25 cellular contexts compared by ENCODE assay signal in genomic region chr11:85898456-85898855, GRCh38. TPM values are rescaled to one million over a fixed set of nuclear protein-coding genes. Genes with fewer than 3 reads are reported as not detected.
DNase-seq lines count a peak whose midpoint lies in the region; ATAC-seq, FAIRE-seq and TF ChIP-seq lines count a peak whose summit lies in the region.
"Had no signal": no experiment of that assay in that cellular context is flagged by ENCODE, and none has a peak within 500 bp of the region (broad histone marks: within the 10 kb centered on the region; RNA-seq: fewer than 3 reads in every experiment).

No MANE protein-coding gene starts in this region.

- TF ChIP-seq CTCF in fibroblast of mammary gland (conservative IDR thresholded peaks at IDR 0.05; ENCODE audit: control insufficient read depth, insufficient read depth, low read depth, low read length) (no peak), D721Med (IDR thresholded peaks at IDR 0.05; ENCODE audit: insufficient read depth, missing control alignments) (no peak), Caco-2 (IDR thresholded peaks at IDR 0.05; ENCODE audit: insufficient read depth in 1 of 2, low read depth in 1 of 2, low read length in 1 of 2, severe bottlenecking in 1 of 2, unreplicated experiment in 1 of 2) (no peak)
- no peak for TF ChIP-seq CTCF in CD8-positive, alpha-beta T cell (IDR thresholded peaks at IDR 0.05)

- intact Hi-C loops in CD8-positive, alpha-beta T cell (cut with DNase I, micrococcal nuclease), result no loop called here
- intact Hi-C loops in Caco-2 (cut with micrococcal nuclease; ENCODE audit: unreplicated experiment), result no loop called here

- H3K36me3 ChIP-seq in GM23248 (ENCODE audit: low read depth) (no peaks in the 10 kb centered on the region), Caco-2 (ENCODE audit: control insufficient read depth, insufficient read depth, low read length) (no peaks in the 10 kb centered on the region)
- H3K36me3 ChIP-seq in CD8-positive, alpha-beta T cell (ENCODE audit: insufficient read depth, low read length), result no peaks in the 10 kb centered on the region
- H3K36me3 ChIP-seq: BE2C; BLaER1 treated with 17β-estradiol and CSF1 and Interleukin-3, amounts not matched to agents 10 nM and 100 nM had no signal

- no peak overlapping the region for H3K27ac ChIP-seq in GM23248
- H3K27ac ChIP-seq in CD8-positive, alpha-beta T cell (ENCODE audit: low read depth, low read length), result no peak overlapping the region
- H3K27ac ChIP-seq: A549; BLaER1 treated with 17β-estradiol and CSF1 and Interleukin-3, amounts not matched to agents 10 nM and 100 nM had no signal

- H3K4me1 Mint-ChIP-seq in CD8-positive, alpha-beta T cell (ENCODE audit: low read depth), result no peaks in the 10 kb centered on the region
- peaks cover 11% of the 10 kb centered on the region for H3K4me1 Mint-ChIP-seq in Caco-2 (ENCODE audit: low read depth, unreplicated experiment)

- no peaks in the 10 kb centered on the region for H3F3A ChIP-seq in GM23248 (ENCODE audit: insufficient read depth)

- no peaks in the 10 kb centered on the region for H3K27me3 ChIP-seq in GM23248 (replicated peaks; ENCODE audit: insufficient read depth)
- H3K27me3 ChIP-seq in CD8-positive, alpha-beta T cell (ENCODE audit: insufficient read depth, low read length), result no peaks in the 10 kb centered on the region
- no peaks in the 10 kb centered on the region for H3K27me3 ChIP-seq in Caco-2 (replicated peaks; ENCODE audit: control insufficient read depth, insufficient read depth, low read length)
- H3K27me3 ChIP-seq: BE2C; BLaER1 treated with 17β-estradiol and CSF1 and Interleukin-3, amounts not matched to agents 10 nM and 100 nM had no signal

- POLR2A ChIA-PET in CD8-positive, alpha-beta T cell (lab: Charles Lee), result no interaction called here
- POLR2A ChIA-PET in Caco-2 (lab: Charles Lee), result no interaction called here

- H3K36me3 Mint-ChIP-seq in CD8-positive, alpha-beta T cell, result no peaks in the 10 kb centered on the region
- H3K36me3 Mint-ChIP-seq in Caco-2 (ENCODE audit: insufficient read depth, unreplicated experiment), result no peaks in the 10 kb centered on the region
- H3K36me3 Mint-ChIP-seq: CD14-positive monocyte had no signal

- in situ Hi-C loops in GM23248 (cut with MboI), result no loop called here

- no peak overlapping the region for H3K27ac Mint-ChIP-seq in CD8-positive, alpha-beta T cell
- H3K27ac Mint-ChIP-seq in Caco-2 (ENCODE audit: unreplicated experiment), result no peak overlapping the region
- H3K27ac Mint-ChIP-seq: CD14-positive monocyte; CD4-positive, alpha-beta T cell; GM23338; H9 had no signal

- BruUV-seq in Caco-2 (replicated peaks; lab: Mats Ljungman, UMichigan), result no TSS peak

- no peaks in the 10 kb centered on the region for H3K27me3 Mint-ChIP-seq in CD8-positive, alpha-beta T cell (ENCODE audit: low read depth)
- H3K27me3 Mint-ChIP-seq in Caco-2 (ENCODE audit: insufficient read depth, unreplicated experiment), result no peaks in the 10 kb centered on the region
- H3K27me3 Mint-ChIP-seq: CD4-positive, alpha-beta T cell had no signal

- FAIRE-seq in HTR-8/SVneo (lab: Jason Lieb, UNC) (peak; percentile 63), D721Med (lab: Jason Lieb, UNC) (no peak)
- FAIRE-seq: GM12878, GM19239 had no signal

- DNase-seq in GM23248 (peak; percentile 20), HTR-8/SVneo (ENCODE audit: insufficient read length, low spot score) (no peak), fibroblast of mammary gland (ENCODE audit: low read depth) (peak; percentile 24), D721Med (ENCODE audit: insufficient read length, low spot score) (no peak), Caco-2 (no peak)
- DNase-seq in CD8-positive, alpha-beta T cell, result no peak
- DNase-seq: 8988T; ACHN; AML-193; BE2C; CD4-positive, alpha-beta T cell; COR-L47; DMS 273 treated with DMSO at 0.1 percent for 48 hours; DMS79; EL; GDM1; H9 had no signal

- H3K9me3 Mint-ChIP-seq in CD8-positive, alpha-beta T cell, result peaks cover 2% of the 10 kb centered on the region
- H3K9me3 Mint-ChIP-seq in Caco-2 (ENCODE audit: unreplicated experiment), result no peaks in the 10 kb centered on the region
- H3K9me3 Mint-ChIP-seq: CD4-positive, alpha-beta T cell; H9 had no signal

- CTCF ChIA-PET in CD8-positive, alpha-beta T cell (lab: Charles Lee), result no interaction called here
- CTCF ChIA-PET in Caco-2 (lab: Charles Lee), result no interaction called here

- 53 to 59% methylated on average over 2 of the region's 2 CpGs for WGBS in GM23248 (ENCODE audit: low coverage in 1 of 2, low lambda C conversion rate in 2 of 2, missing lambda C conversion rate in 2 of 2), 2 experiments

- H3K4me3 ChIP-seq in GM23248 (no peak overlapping the region), fibroblast of mammary gland (ENCODE audit: control insufficient read depth, low read depth, low read length) (no peak overlapping the region), Caco-2 (ENCODE audit: low read depth, low read length) (no peak overlapping the region)
- H3K4me3 ChIP-seq in CD8-positive, alpha-beta T cell (ENCODE audit: low read depth, low read length), result no peak overlapping the region
- H3K4me3 ChIP-seq: A549; BLaER1 treated with 17β-estradiol and CSF1 and Interleukin-3, amounts not matched to agents 10 nM and 100 nM; GM12878; GM23338 had no signal

- no peaks in the 10 kb centered on the region for H4K20me1 ChIP-seq in GM23248 (ENCODE audit: insufficient read depth)
- H4K20me1 ChIP-seq: BLaER1 treated with 17β-estradiol and CSF1 and Interleukin-3, amounts not matched to agents 10 nM and 100 nM had no signal

- H3K4me1 ChIP-seq in GM23248 (ENCODE audit: insufficient read depth) (0 out of 2 replicates have a peak, but pooled peaks cover 7% of the 10 kb centered on the region), Caco-2 (no peaks in the 10 kb centered on the region)
- H3K4me1 ChIP-seq in CD8-positive, alpha-beta T cell (ENCODE audit: insufficient read depth, low read length), result no peaks in the 10 kb centered on the region
- H3K4me1 ChIP-seq: A549, BE2C had no signal

- no peak for ATAC-seq in CD8-positive, alpha-beta T cell
- ATAC-seq: A549, GM12878, GM23338, HCT116 had no signal

- H3K79me2 ChIP-seq in GM23248 (ENCODE audit: insufficient read depth), result no peaks in the 10 kb centered on the region

- H3K4me2 ChIP-seq in GM23248 (ENCODE audit: unreplicated experiment), result no peak overlapping the region
- H3K4me2 ChIP-seq: A549; BLaER1 treated with 17β-estradiol and CSF1 and Interleukin-3, amounts not matched to agents 10 nM and 100 nM; GM23338 had no signal

- no peaks in the 10 kb centered on the region for H3K9me3 ChIP-seq in GM23248 (ENCODE audit: low read depth)
- H3K9me3 ChIP-seq in CD8-positive, alpha-beta T cell (ENCODE audit: low read length), result no peaks in the 10 kb centered on the region
- no peaks in the 10 kb centered on the region for H3K9me3 ChIP-seq in Caco-2
- H3K9me3 ChIP-seq: A549; BE2C; BLaER1 treated with 17β-estradiol and CSF1 and Interleukin-3, amounts not matched to agents 10 nM and 100 nM had no signal

- H3K4me3 Mint-ChIP-seq in CD8-positive, alpha-beta T cell, result no peak overlapping the region
- no peak overlapping the region for H3K4me3 Mint-ChIP-seq in Caco-2 (ENCODE audit: unreplicated experiment)
- H3K4me3 Mint-ChIP-seq: CD14-positive monocyte; CD4-positive, alpha-beta T cell; GM23338; H9 had no signal

- H3K9me2 ChIP-seq in GM23248 (ENCODE audit: insufficient read depth), result no peaks in the 10 kb centered on the region

- H3K9ac ChIP-seq in GM23248, result no peak overlapping the region
- H3K9ac ChIP-seq: BLaER1 treated with 17β-estradiol and CSF1 and Interleukin-3, amounts not matched to agents 10 nM and 100 nM had no signal

- H2AFZ ChIP-seq in GM23248, result no peak overlapping the region
- H2AFZ ChIP-seq: GM23338 had no signal

RNA-seq across cellular contexts. Expression of gene CCDC83, which starts 43.3 kb away (rescaled TPM):
- total RNA-seq in GM23248 (2014; rRNA removed; shearing (Covaris generic)), result not detected in 2 replicates
- not detected in 2 replicates for polyA plus RNA-seq in GM23248 (2016; fragmentation: Nextera tagmentation; extraction: Ambion mirVana)
- total RNA-seq in CD8-positive, alpha-beta T cell, result not detected
- not detected in 2 replicates for total RNA-seq in Caco-2 (2022)
- total RNA-seq: CD4-positive, alpha-beta T cell; GM12878; GM23338; H4; H9 had no signal
- polyA plus RNA-seq: A549, CD14-positive monocyte, GM12878, GM23338 had no signal

Comparison
In these comparisons a context has a peak if more than half of its experiments do, and no peak if none do; other contexts are left out.
1. DNase-seq: peak in GM23248 (single experiment) and fibroblast of mammary gland (single experiment); none in HTR-8/SVneo (single experiment), CD8-positive, alpha-beta T cell (0 of 7), D721Med (single experiment) and Caco-2 (0 of 2).